ENCODE assay signal across 1 cellular context in the genomic region with DNA sequence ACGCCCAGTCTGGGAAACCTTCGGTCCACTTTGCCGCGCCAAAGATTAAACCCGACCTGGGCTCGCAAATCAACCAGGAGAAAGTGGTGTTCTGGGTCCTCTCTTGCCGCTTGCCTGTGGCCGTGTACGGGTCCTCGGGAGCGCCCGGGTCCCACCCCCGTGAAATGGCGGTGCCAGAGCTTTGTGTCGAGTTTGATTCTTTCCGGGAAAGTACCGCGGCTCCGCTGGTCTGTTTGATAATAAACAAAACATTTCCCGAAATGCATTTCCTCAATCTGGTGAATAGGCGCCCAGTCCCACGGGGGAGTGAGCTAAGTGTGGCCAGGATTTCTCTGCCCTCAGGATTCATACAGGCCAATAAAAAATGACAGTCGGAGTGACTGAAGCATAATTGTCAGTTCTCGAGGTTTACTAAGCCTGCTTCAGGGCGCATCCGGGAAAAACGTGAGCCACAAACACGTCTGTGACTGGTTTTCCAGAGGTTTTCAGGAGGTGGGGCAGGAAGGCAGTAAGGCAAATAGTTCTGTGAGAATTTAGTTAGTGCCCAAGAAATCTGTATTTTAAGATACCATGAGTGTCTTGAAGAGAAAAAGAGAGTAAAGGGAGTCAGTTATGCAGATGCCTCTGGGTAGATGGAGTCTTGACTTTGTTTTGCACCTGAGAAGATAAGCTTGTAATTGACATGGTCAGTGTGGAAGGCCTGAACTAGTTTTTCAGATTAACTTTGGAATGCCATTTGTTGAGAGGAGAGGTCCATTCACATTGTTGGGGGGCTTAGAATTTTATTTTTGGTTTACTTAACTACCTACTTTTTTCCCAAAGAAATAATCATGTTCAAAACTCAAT.
TF ChIP-seq lines count a peak whose summit lies in the region.

No MANE protein-coding gene starts in this region.

TF ChIP-seq in K562, 482 proteins besides CTCF, POLR2A, EP300 and RAD21 (continues in another document):
- peak; percentile 57; the same call in 1 of the 2 replicates for TF ChIP-seq MTA3 (IDR thresholded peaks at IDR 0.05; ENCODE audit: borderline replicate concordance)
- TF ChIP-seq DIDO1 (tag; IDR thresholded peaks at IDR 0.05; ENCODE audit: low read depth), result no peak
- TF ChIP-seq, protein P1, sequence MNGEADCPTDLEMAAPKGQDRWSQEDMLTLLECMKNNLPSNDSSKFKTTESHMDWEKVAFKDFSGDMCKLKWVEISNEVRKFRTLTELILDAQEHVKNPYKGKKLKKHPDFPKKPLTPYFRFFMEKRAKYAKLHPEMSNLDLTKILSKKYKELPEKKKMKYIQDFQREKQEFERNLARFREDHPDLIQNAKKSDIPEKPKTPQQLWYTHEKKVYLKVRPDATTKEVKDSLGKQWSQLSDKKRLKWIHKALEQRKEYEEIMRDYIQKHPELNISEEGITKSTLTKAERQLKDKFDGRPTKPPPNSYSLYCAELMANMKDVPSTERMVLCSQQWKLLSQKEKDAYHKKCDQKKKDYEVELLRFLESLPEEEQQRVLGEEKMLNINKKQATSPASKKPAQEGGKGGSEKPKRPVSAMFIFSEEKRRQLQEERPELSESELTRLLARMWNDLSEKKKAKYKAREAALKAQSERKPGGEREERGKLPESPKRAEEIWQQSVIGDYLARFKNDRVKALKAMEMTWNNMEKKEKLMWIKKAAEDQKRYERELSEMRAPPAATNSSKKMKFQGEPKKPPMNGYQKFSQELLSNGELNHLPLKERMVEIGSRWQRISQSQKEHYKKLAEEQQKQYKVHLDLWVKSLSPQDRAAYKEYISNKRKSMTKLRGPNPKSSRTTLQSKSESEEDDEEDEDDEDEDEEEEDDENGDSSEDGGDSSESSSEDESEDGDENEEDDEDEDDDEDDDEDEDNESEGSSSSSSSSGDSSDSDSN (IDR thresholded peaks at IDR 0.05; ENCODE audit: borderline replicate concordance in 1 of 2, low read depth in 2 of 2, low read length in 2 of 2), result peak; percentile 56 to 59; a peak in 1 of 4 replicates
- TF ChIP-seq SAP30 (IDR thresholded peaks at IDR 0.05; ENCODE audit: borderline replicate concordance, insufficient read depth, low read depth, low read length, poor library complexity, severe bottlenecking), result peak; percentile 21
- TF ChIP-seq CUX1 (CRISPR knock-in tag; IDR thresholded peaks at IDR 0.05), result peak; percentile 57; the same call in 1 of the 2 replicates
- no peak; the same call in 1 of the 2 replicates for TF ChIP-seq TOE1 (IDR thresholded peaks at IDR 0.05; ENCODE audit: borderline replicate concordance)
- 0 out of 2 replicates have a peak, but pooled peaks have one; percentile 17 for TF ChIP-seq TOE1 (CRISPR knock-in tag; IDR thresholded peaks at IDR 0.05; ENCODE audit: borderline replicate concordance, low read depth)
- no peak for TF ChIP-seq KDM4B (IDR thresholded peaks at IDR 0.05; ENCODE audit: borderline replicate concordance in 2 of 2, low read depth in 1 of 2)
- peak; percentile 17; the same call in 1 of the 2 replicates for TF ChIP-seq TCF3 (CRISPR knock-in tag; IDR thresholded peaks at IDR 0.05)
- TF ChIP-seq NCOA1 (IDR thresholded peaks at IDR 0.05; ENCODE audit: low read depth), result 0 out of 2 replicates have a peak, but pooled peaks have one; percentile 28
- TF ChIP-seq ELF4 (CRISPR knock-in tag; IDR thresholded peaks at IDR 0.05), result 0 out of 2 replicates have a peak, but pooled peaks have one; percentile 8
- 0 out of 2 replicates have a peak, but pooled peaks have one; percentile 44 for TF ChIP-seq ZNF232 (CRISPR knock-in tag; IDR thresholded peaks at IDR 0.05)
- TF ChIP-seq PRPF4 (IDR thresholded peaks at IDR 0.05; ENCODE audit: insufficient read depth, low read depth, low read length, poor library complexity, severe bottlenecking), result no peak
- TF ChIP-seq ZNF174 (CRISPR knock-in tag; IDR thresholded peaks at IDR 0.05), result no peak
- TF ChIP-seq BHLHE40 (IDR thresholded peaks at IDR 0.05; ENCODE audit: low read length), result peak; percentile 24; the same call in 1 of the 2 replicates
- TF ChIP-seq GTF2E2 (tag; IDR thresholded peaks at IDR 0.05), result peak; percentile 8; the same call in 1 of the 2 replicates
- no peak for TF ChIP-seq ZNF282 (CRISPR knock-in tag; IDR thresholded peaks at IDR 0.05)
- 0 out of 2 replicates have a peak, but pooled peaks have one; percentile 8 for TF ChIP-seq BCOR (IDR thresholded peaks at IDR 0.05)
- 0 out of 4 replicates have a peak, but pooled peaks of 1 of the 2 experiments have one; percentile 29 for TF ChIP-seq SIN3A (IDR thresholded peaks at IDR 0.05; ENCODE audit: borderline replicate concordance in 2 of 2, control insufficient read depth in 1 of 2, low read depth in 2 of 2, low read length in 2 of 2)
- peak; percentile 5; the same call in 1 of the 2 replicates for TF ChIP-seq TAF7 (tag; IDR thresholded peaks at IDR 0.05)
- no peak for TF ChIP-seq CBX8 (IDR thresholded peaks at IDR 0.05; ENCODE audit: borderline replicate concordance, extremely low read depth, low read depth, low read length, poor library complexity, severe bottlenecking)
- TF ChIP-seq, protein P2, sequence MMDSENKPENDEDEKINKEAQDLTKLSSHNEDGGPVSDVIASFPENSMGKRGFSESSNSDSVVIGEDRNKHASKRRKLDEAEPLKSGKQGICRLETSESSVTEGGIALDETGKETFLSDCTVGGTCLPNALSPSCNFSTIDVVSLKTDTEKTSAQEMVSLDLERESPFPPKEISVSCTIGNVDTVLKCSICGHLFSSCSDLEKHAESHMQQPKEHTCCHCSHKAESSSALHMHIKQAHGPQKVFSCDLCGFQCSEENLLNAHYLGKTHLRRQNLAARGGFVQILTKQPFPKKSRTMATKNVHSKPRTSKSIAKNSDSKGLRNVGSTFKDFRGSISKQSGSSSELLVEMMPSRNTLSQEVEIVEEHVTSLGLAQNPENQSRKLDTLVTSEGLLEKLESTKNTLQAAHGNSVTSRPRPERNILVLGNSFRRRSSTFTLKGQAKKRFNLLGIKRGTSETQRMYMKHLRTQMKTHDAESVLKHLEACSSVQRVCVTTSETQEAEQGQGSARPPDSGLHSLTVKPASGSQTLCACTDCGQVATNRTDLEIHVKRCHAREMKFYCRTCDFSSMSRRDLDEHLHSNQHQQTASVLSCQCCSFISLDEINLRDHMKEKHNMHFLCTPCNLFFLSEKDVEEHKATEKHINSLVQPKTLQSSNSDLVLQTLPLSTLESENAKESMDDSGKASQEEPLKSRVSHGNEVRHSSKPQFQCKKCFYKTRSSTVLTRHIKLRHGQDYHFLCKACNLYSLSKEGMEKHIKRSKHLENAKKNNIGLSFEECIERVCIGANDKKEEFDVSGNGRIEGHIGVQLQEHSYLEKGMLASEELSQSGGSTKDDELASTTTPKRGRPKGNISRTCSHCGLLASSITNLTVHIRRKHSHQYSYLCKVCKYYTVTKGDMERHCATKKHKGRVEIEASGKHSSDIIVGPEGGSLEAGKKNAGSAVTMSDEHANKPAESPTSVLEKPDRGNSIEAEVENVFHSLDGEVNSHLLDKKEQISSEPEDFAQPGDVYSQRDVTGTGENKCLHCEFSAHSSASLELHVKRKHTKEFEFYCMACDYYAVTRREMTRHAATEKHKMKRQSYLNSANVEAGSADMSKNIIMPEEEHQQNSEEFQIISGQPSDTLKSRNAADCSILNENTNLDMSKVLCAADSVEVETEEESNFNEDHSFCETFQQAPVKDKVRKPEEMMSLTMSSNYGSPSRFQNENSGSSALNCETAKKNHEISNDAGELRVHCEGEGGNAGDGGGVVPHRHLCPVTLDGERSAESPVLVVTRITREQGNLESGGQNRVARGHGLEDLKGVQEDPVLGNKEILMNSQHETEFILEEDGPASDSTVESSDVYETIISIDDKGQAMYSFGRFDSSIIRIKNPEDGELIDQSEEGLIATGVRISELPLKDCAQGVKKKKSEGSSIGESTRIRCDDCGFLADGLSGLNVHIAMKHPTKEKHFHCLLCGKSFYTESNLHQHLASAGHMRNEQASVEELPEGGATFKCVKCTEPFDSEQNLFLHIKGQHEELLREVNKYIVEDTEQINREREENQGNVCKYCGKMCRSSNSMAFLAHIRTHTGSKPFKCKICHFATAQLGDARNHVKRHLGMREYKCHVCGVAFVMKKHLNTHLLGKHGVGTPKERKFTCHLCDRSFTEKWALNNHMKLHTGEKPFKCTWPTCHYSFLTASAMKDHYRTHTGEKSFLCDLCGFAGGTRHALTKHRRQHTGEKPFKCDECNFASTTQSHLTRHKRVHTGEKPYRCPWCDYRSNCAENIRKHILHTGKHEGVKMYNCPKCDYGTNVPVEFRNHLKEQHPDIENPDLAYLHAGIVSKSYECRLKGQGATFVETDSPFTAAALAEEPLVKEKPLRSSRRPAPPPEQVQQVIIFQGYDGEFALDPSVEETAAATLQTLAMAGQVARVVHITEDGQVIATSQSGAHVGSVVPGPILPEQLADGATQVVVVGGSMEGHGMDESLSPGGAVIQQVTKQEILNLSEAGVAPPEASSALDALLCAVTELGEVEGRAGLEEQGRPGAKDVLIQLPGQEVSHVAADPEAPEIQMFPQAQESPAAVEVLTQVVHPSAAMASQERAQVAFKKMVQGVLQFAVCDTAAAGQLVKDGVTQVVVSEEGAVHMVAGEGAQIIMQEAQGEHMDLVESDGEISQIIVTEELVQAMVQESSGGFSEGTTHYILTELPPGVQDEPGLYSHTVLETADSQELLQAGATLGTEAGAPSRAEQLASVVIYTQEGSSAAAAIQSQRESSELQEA (IDR thresholded peaks at IDR 0.05; ENCODE audit: low read depth), result peak; percentile 83
- peak in 1 of 2 experiments; percentile 59; a peak in 1 of 4 replicates for TF ChIP-seq ZNF639 (CRISPR knock-in tag; conservative IDR thresholded peaks at IDR 0.05 in 1 of 2, IDR thresholded peaks at IDR 0.05 in 1 of 2)
- TF ChIP-seq VEZF1 (CRISPR knock-in tag; IDR thresholded peaks at IDR 0.05), result no peak
